In the genomic region with DNA sequence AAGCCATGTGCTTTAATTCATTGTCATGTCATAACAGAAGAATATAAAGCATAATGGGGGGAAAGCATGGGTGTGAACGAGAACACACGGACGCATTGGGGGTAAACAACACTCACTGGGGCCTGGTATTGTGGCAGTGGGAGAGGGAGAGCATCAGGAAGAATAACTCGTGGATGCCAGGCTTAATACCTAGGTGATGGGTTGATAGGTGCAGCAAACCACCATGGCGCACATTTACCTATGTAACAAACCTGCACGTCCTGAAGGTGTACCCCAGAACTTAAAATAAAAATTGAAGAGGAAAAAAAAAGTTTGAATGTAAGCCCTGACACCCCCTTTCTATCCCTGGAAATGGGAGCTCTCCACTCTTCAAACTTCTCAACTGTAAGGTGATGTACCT, we compare ENCODE assay signal across 7 cellular contexts.
"Had no signal": no experiment of that assay in that cellular context is flagged by ENCODE, and none has a peak within 500 bp of the region (broad histone marks: within the 10 kb centered on the region; RNA-seq: fewer than 3 reads in every experiment).

No MANE protein-coding gene starts in this region.

- ATAC-seq: HepG2, K562 had no signal

- H3K36me3 Mint-ChIP-seq: IgD-negative memory B cell had no signal

- H3K4me3 ChIP-seq: K562 had no signal

- H3K4me3 Mint-ChIP-seq: IgD-negative memory B cell had no signal

- DNase-seq: IMR-90, KBM-7, KG1 had no signal

- H3K27ac Mint-ChIP-seq: IgD-negative memory B cell had no signal

- H3K27ac ChIP-seq: HL-60 had no signal
